ENCODE assay signal across 23 cellular contexts in the genomic region with DNA sequence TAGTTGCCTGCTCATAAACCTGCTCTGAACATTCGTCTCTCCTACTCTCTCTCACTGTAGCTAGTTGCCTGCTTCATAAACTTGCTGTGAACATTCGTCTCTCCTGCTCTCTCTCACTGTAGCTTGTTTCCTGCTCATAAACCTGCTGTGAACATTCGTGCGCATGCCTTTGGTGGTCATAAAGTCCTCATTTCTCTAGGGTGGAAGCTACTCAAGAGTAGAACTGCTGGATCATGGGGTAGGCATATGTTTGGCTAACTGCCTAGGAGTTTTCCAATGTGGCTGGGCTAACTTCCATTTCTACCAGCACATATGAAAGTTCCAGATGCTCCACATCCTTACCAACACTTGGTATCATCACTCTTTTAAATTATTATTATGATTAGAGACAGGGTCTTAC.
"Had no signal": no experiment of that assay in that cellular context is flagged by ENCODE, and none has a peak within 500 bp of the region (broad histone marks: within the 10 kb centered on the region; RNA-seq: fewer than 3 reads in every experiment).

No MANE protein-coding gene starts in this region.

- H3K9me3 ChIP-seq: esophagus muscularis mucosa, tibial artery, uterus had no signal

- H3K27ac ChIP-seq: esophagus muscularis mucosa, hepatocyte, tibial artery, uterus, WERI-Rb-1 had no signal

- H3K27ac Mint-ChIP-seq: activated naive CD4-positive, alpha-beta T cell treated with anti-CD3 and anti-CD28 coated beads, Interleukin-2, amount 50 U/mL, for 24 hours; dendritic cell treated with granulocyte-macrophage colony-stimulating factor and Interleukin-4, amounts not matched to agents 40 ng/mL and 50 ng/mL, for 4 days had no signal

- H3K27me3 ChIP-seq: esophagus muscularis mucosa, hepatocyte, tibial artery, uterus had no signal

- H3K4me3 Mint-ChIP-seq: activated naive CD4-positive, alpha-beta T cell treated with anti-CD3 and anti-CD28 coated beads, Interleukin-2, amount 50 U/mL, for 24 hours; dendritic cell treated with granulocyte-macrophage colony-stimulating factor and Interleukin-4, amounts not matched to agents 40 ng/mL and 50 ng/mL, for 4 days; nephron had no signal

- ATAC-seq: left cardiac atrium; stimulated activated naive CD8-positive, alpha-beta T cell treated with anti-CD3 and anti-CD28 coated beads, Interleukin-15, Interleukin-2, amounts not matched to agents 100 U/mL and 50 U/mL, for 24 hours had no signal

- H3K36me3 ChIP-seq: uterus, WERI-Rb-1 had no signal

- FAIRE-seq: endothelial cell of umbilical vein, islet of Langerhans had no signal

- H2AFZ ChIP-seq: hepatocyte had no signal

- H3K4me1 Mint-ChIP-seq: activated naive CD4-positive, alpha-beta T cell treated with anti-CD3 and anti-CD28 coated beads, Interleukin-2, amount 50 U/mL, for 24 hours had no signal

- H3K4me1 ChIP-seq: esophagus muscularis mucosa, tibial artery, uterus had no signal

- H3K4me3 ChIP-seq: esophagus muscularis mucosa, hepatocyte, lung, tibial artery, uterus had no signal

- DNase-seq: activated CD4-positive, alpha-beta T cell treated with anti-CD3 and anti-CD28 coated beads for 1 hour; activated CD8-positive, alpha-beta memory T cell treated with anti-CD3 and anti-CD28 coated beads for 24 hours; activated CD8-positive, alpha-beta memory T cell treated with anti-CD3 and anti-CD28 coated beads, Interleukin-2, amount 50 U/mL, for 48 hours; activated gamma-delta T cell; effector CD8-positive, alpha-beta T cell; left cardiac atrium; nucleus accumbens; posterior cingulate gyrus; stimulated activated CD4-positive, alpha-beta T cell treated with anti-CD3 and anti-CD28 coated beads, Interleukin-12 subunit alpha, Interleukin-12 subunit beta, amount 100 ng/mL, for 4 hours; stimulated activated CD4-positive, alpha-beta T cell treated with anti-CD3 and anti-CD28 coated beads, Interleukin-1b, Interleukin-23, amount 100 ng/mL, for 48 hours; stimulated activated naive CD8-positive, alpha-beta T cell treated with anti-CD3 and anti-CD28 coated beads, Interleukin-15, Interleukin-2, amounts not matched to agents 100 U/mL and 50 U/mL, for 24 hours; substantia nigra; tibial artery; uterus; WERI-Rb-1 had no signal

- H3K79me2 ChIP-seq: hepatocyte had no signal

- H3K4me2 ChIP-seq: hepatocyte had no signal

- H3K27me3 Mint-ChIP-seq: activated naive CD4-positive, alpha-beta T cell treated with anti-CD3 and anti-CD28 coated beads, Interleukin-2, amount 50 U/mL, for 24 hours; dendritic cell treated with granulocyte-macrophage colony-stimulating factor and Interleukin-4, amounts not matched to agents 40 ng/mL and 50 ng/mL, for 4 days had no signal

- H3K9me3 Mint-ChIP-seq: activated naive CD4-positive, alpha-beta T cell treated with anti-CD3 and anti-CD28 coated beads, Interleukin-2, amount 50 U/mL, for 24 hours; dendritic cell treated with granulocyte-macrophage colony-stimulating factor and Interleukin-4, amounts not matched to agents 40 ng/mL and 50 ng/mL, for 4 days had no signal
